Comparison of ENCODE assay signal across 1 cellular context in the genomic region with DNA sequence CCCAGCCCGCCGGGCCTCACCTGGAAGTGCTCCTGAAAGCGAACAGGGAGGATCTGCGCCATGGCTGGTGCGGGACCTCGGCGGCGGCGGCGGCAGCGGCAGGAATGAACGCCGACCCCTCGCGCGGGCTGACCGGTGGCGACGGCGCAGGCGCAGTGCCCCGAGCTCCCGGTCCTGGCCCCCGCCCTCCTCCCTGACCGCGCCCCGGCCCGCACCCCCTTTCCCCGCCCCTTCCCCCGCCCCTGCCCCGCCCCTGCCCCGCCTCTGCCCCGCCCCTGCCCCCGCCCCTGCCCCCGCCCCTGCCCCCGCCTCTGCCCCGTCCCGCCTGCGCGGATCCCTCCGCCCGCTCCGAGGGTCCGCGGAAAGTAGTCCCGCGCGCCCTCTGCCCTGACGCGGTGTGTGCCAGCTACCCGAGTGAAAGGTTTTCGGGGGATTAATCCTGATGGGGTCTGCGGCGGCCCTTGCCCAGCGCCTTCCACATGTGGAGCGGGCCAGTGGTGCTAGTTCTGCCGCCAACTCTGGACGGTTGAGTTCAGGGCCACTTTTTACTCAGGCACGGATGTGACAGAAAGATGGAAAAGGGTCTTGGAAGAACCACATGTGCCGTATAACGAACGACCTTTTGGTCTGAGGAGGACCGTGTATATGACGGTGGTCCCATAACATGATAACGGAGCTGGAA.
TF ChIP-seq lines count a peak whose summit lies in the region.

CLTCL1 (minus strand) TSS at position 140 of the 682 bp plus-strand sequence; CDS start at position 62, 78 bp downstream.

TF ChIP-seq in HepG2, 621 proteins besides CTCF, POLR2A, EP300 and RAD21 (continued from another document and continues in another):
- TF ChIP-seq ZNF670 (CRISPR knock-in tag; IDR thresholded peaks at IDR 0.05; ENCODE audit: borderline replicate concordance) (peak; percentile 12; the same call in 1 of the 2 replicates), ZBTB49 (CRISPR knock-in tag; IDR thresholded peaks at IDR 0.05; ENCODE audit: borderline replicate concordance) (no peak), YEATS4 (CRISPR knock-in tag; IDR thresholded peaks at IDR 0.05; ENCODE audit: borderline replicate concordance) (peak; percentile 91), GMEB1 (CRISPR knock-in tag; IDR thresholded peaks at IDR 0.05; ENCODE audit: borderline replicate concordance) (peak; percentile 31; the same call in 1 of the 2 replicates), THAP9 (CRISPR knock-in tag; IDR thresholded peaks at IDR 0.05; ENCODE audit: borderline replicate concordance) (no peak), ZNF800 (CRISPR knock-in tag; IDR thresholded peaks at IDR 0.05) (0 out of 2 replicates have a peak, but pooled peaks have one; percentile 33), ELF4 (CRISPR knock-in tag; IDR thresholded peaks at IDR 0.05; ENCODE audit: borderline replicate concordance) (no peak), NFKB2 (CRISPR knock-in tag; IDR thresholded peaks at IDR 0.05; ENCODE audit: borderline replicate concordance) (no peak), POGZ (CRISPR knock-in tag; IDR thresholded peaks at IDR 0.05) (peak; percentile 28; the same call in 1 of the 2 replicates), RNF2 (conservative IDR thresholded peaks at IDR 0.05; ENCODE audit: low read depth) (no peak), ZBTB1 (CRISPR knock-in tag; IDR thresholded peaks at IDR 0.05; ENCODE audit: borderline replicate concordance) (no peak), PRDM4 (CRISPR knock-in tag; IDR thresholded peaks at IDR 0.05; ENCODE audit: borderline replicate concordance) (no peak), ZNF274 (CRISPR knock-in tag; IDR thresholded peaks at IDR 0.05) (peak; percentile 25; the same call in 1 of the 2 replicates), TBX2 (CRISPR knock-in tag; IDR thresholded peaks at IDR 0.05; ENCODE audit: borderline replicate concordance) (no peak), HMG20B (CRISPR knock-in tag; conservative IDR thresholded peaks at IDR 0.05) (no peak)
- TF ChIP-seq, protein P1, sequence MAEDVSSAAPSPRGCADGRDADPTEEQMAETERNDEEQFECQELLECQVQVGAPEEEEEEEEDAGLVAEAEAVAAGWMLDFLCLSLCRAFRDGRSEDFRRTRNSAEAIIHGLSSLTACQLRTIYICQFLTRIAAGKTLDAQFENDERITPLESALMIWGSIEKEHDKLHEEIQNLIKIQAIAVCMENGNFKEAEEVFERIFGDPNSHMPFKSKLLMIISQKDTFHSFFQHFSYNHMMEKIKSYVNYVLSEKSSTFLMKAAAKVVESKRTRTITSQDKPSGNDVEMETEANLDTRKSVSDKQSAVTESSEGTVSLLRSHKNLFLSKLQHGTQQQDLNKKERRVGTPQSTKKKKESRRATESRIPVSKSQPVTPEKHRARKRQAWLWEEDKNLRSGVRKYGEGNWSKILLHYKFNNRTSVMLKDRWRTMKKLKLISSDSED (CRISPR knock-in tag; IDR thresholded peaks at IDR 0.05) = 0 out of 2 replicates have a peak, but pooled peaks have one; percentile 21
- TF ChIP-seq, protein P2, sequence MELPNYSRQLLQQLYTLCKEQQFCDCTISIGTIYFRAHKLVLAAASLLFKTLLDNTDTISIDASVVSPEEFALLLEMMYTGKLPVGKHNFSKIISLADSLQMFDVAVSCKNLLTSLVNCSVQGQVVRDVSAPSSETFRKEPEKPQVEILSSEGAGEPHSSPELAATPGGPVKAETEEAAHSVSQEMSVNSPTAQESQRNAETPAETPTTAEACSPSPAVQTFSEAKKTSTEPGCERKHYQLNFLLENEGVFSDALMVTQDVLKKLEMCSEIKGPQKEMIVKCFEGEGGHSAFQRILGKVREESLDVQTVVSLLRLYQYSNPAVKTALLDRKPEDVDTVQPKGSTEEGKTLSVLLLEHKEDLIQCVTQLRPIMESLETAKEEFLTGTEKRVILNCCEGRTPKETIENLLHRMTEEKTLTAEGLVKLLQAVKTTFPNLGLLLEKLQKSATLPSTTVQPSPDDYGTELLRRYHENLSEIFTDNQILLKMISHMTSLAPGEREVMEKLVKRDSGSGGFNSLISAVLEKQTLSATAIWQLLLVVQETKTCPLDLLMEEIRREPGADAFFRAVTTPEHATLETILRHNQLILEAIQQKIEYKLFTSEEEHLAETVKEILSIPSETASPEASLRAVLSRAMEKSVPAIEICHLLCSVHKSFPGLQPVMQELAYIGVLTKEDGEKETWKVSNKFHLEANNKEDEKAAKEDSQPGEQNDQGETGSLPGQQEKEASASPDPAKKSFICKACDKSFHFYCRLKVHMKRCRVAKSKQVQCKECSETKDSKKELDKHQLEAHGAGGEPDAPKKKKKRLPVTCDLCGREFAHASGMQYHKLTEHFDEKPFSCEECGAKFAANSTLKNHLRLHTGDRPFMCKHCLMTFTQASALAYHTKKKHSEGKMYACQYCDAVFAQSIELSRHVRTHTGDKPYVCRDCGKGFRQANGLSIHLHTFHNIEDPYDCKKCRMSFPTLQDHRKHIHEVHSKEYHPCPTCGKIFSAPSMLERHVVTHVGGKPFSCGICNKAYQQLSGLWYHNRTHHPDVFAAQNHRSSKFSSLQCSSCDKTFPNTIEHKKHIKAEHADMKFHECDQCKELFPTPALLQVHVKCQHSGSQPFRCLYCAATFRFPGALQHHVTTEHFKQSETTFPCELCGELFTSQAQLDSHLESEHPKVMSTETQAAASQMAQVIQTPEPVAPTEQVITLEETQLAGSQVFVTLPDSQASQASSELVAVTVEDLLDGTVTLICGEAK (IDR thresholded peaks at IDR 0.05) = no peak
- TF ChIP-seq, protein P2 (CRISPR knock-in tag; IDR thresholded peaks at IDR 0.05) = no peak
